8 cellular contexts compared by ENCODE assay signal in the genomic region with DNA sequence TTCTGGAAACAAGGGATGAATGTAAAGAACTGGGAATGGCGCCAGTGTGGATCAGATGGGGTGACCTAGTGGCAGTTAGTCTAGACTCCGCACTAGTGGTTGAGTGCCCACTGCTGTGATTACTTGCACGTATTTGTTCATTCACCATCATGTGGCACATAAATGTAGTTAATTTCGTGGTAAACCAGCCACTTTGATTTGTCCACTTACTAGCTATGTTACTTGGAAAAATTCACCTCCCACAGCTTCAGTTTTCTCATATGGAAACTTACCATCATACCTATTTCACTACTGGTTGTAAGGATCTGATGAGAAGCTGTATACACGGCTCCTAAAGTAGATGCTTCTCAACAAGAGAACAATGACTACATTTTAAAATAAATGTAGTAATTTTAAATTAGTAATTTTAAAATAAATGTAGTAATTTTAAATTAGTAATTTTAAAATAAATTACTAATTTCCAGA.
DNase-seq lines count a peak whose midpoint lies in the region; ATAC-seq and TF ChIP-seq lines count a peak whose summit lies in the region.

No MANE protein-coding gene starts in this region.

- TF ChIP-seq CTCF in GM06990 (IDR thresholded peaks at IDR 0.05; ENCODE audit: insufficient read depth, low read length, poor library complexity, severe bottlenecking), result no peak
- TF ChIP-seq CTCF in coronary artery (IDR thresholded peaks at IDR 0.05), result no peak

- peak overlapping the region; percentile 86 to 92 for H3K27ac ChIP-seq in coronary artery

- H3K36me3 ChIP-seq in GM06990 (ENCODE audit: control insufficient read depth, insufficient read depth, low read length) (no peaks in the 10 kb centered on the region), neuron (ENCODE audit: insufficient read depth, low read length) (no peaks in the 10 kb centered on the region)

- DNase-seq in GM06990 (ENCODE audit: extremely low read depth, insufficient read length) (no peak), coronary artery (ENCODE audit: low spot score) (no peak), HUDEP-2 (lab: John Stamatoyannopoulos, UW; ENCODE audit: unreplicated experiment in 76 of 76) (no peak)
- no peak for DNase-seq in stimulated activated CD8-positive, alpha-beta memory T cell treated with anti-CD3 and anti-CD28 coated beads, Interleukin-4, amount 100 ng/mL, for 48 hours
- DNase-seq in central memory CD4-positive, alpha-beta T cell, result no peak

- no peak overlapping the region for H2AFZ ChIP-seq in neuron (ENCODE audit: low read depth, low read length)

- no peaks in the 10 kb centered on the region for H3K27me3 ChIP-seq in GM06990 (replicated peaks; ENCODE audit: control insufficient read depth, insufficient read depth, low read length)
- no peaks in the 10 kb centered on the region for H3K27me3 ChIP-seq in neuron (ENCODE audit: insufficient read depth, low read length)

- H3K9me3 ChIP-seq in neuron (ENCODE audit: low read length), result no peaks in the 10 kb centered on the region

- H3K4me1 ChIP-seq in neuron (ENCODE audit: insufficient read depth, low read length), result no peaks in the 10 kb centered on the region

- H3K4me3 ChIP-seq in GM06990 (replicated peaks; ENCODE audit: low read depth, low read length), result peak overlapping the region; percentile 76
- H3K4me3 ChIP-seq in coronary artery, result peak overlapping the region; percentile 88
- peak overlapping the region; percentile 46 for H3K4me3 ChIP-seq in neuron (ENCODE audit: low read length)

- ATAC-seq in HG03097 (IDR thresholded peaks at IDR 0.05; ENCODE audit: low FRiP score, unreplicated experiment), result peak; percentile 31
- ATAC-seq in HG02885 (IDR thresholded peaks at IDR 0.05; ENCODE audit: poor library complexity, unreplicated experiment), result no peak
